ENCODE assay signal across 23 cellular contexts in genomic region chr5:427415-428087, GRCh38. TPM values are rescaled to one million over a fixed set of nuclear protein-coding genes. Genes with fewer than 3 reads are reported as not detected.
DNase-seq lines count a peak whose midpoint lies in the region; ATAC-seq and TF ChIP-seq lines count a peak whose summit lies in the region.
"Had no signal": no experiment of that assay in that cellular context is flagged by ENCODE, and none has a peak within 500 bp of the region (broad histone marks: within the 10 kb centered on the region; RNA-seq: fewer than 3 reads in every experiment).

No MANE protein-coding gene starts in this region.

- H3K9me3 ChIP-seq in osteoblast (ENCODE audit: low read depth, low read length): no peaks in the 10 kb centered on the region
- H3K9me3 ChIP-seq: BE2C, ovary, testis had no signal

- no peak overlapping the region for H3K4me3 Mint-ChIP-seq in activated T-helper 17 cell treated with anti-CD3 and anti-CD28 coated beads, Interleukin-2, amount 50 U/mL, for 72 hours
- H3K4me3 Mint-ChIP-seq: nephron had no signal

- H3K9me3 Mint-ChIP-seq in activated T-helper 17 cell treated with anti-CD3 and anti-CD28 coated beads, Interleukin-2, amount 50 U/mL, for 72 hours: no peaks in the 10 kb centered on the region
- H3K9me3 Mint-ChIP-seq: activated T-helper 2 cell treated with anti-CD3 and anti-CD28 coated beads, Interferon-gamma antibody, Interleukin-2, Interleukin-4, amounts not matched to agents 10 μg/mL and 5 μg/mL and 100 μg/mL, durations not matched to agents 14 hours and 24 hours and 36 hours; nephron had no signal

- H3K27me3 ChIP-seq in osteoblast (ENCODE audit: insufficient read depth, low read length): no peaks in the 10 kb centered on the region
- H3K27me3 ChIP-seq: BE2C, ovary, testis had no signal

- peak overlapping the region; percentile 22 for H3K27ac Mint-ChIP-seq in activated T-helper 17 cell treated with anti-CD3 and anti-CD28 coated beads, Interleukin-2, amount 50 U/mL, for 72 hours
- H3K27ac Mint-ChIP-seq: activated T-helper 2 cell treated with anti-CD3 and anti-CD28 coated beads, Interferon-gamma antibody, Interleukin-2, Interleukin-4, amounts not matched to agents 10 μg/mL and 5 μg/mL and 100 μg/mL, durations not matched to agents 14 hours and 24 hours and 36 hours; nephron had no signal

- peaks cover 6% of the 10 kb centered on the region for H3K79me2 ChIP-seq in osteoblast (ENCODE audit: insufficient read depth, low read length)

- H3K4me3 ChIP-seq in osteoblast (ENCODE audit: insufficient read depth, low read length): no peak overlapping the region
- H3K4me3 ChIP-seq: K562, ovary, testis had no signal

- H3K4me2 ChIP-seq in osteoblast (ENCODE audit: insufficient read depth, low read length): no peak overlapping the region

- H3K4me1 Mint-ChIP-seq in activated T-helper 17 cell treated with anti-CD3 and anti-CD28 coated beads, Interleukin-2, amount 50 U/mL, for 72 hours: peaks cover 23% of the 10 kb centered on the region

- peaks cover 18% of the 10 kb centered on the region for H3K4me1 ChIP-seq in osteoblast (ENCODE audit: insufficient read depth, low read length)
- H3K4me1 ChIP-seq: BE2C, testis had no signal

- DNase-seq in activated effector memory CD4-positive, alpha-beta T cell treated with anti-CD3 and anti-CD28 coated beads, Interleukin-2, amount 50 U/mL, for 16 hours: peak; percentile 55
- DNase-seq in activated effector memory CD4-positive, alpha-beta T cell treated with Interleukin-2 at 50 U/mL for 16 hours: no peak
- DNase-seq in osteoblast (ENCODE audit: insufficient read length, low spot score, missing footprints): peak; percentile 52
- no peak for DNase-seq in HK-2 (ENCODE audit: unreplicated experiment)
- DNase-seq: activated CD4-positive, alpha-beta T cell treated with anti-CD3 and anti-CD28 coated beads, Interleukin-2, amount 50 U/mL, for 1 hour; BE2C; DMS153; effector CD4-positive, alpha-beta T cell; hippocampal formation; NCI-H1048; small intestine; stimulated activated naive CD4-positive, alpha-beta T cell; T-helper 9 cell; testis had no signal

- H3K36me3 Mint-ChIP-seq in activated T-helper 17 cell treated with anti-CD3 and anti-CD28 coated beads, Interleukin-2, amount 50 U/mL, for 72 hours (ENCODE audit: low read depth): peaks cover 65% of the 10 kb centered on the region

- peaks cover 82% of the 10 kb centered on the region for H3K36me3 ChIP-seq in osteoblast (ENCODE audit: insufficient read depth, low read length)
- H3K36me3 ChIP-seq: BE2C, ovary had no signal

- no peak for ATAC-seq in activated T-helper 17 cell treated with anti-CD3 and anti-CD28 coated beads, Interleukin-2, amount 50 U/mL, for 72 hours (replicated peaks)
- ATAC-seq in HG02884 (IDR thresholded peaks at IDR 0.05; ENCODE audit: unreplicated experiment) (no peak), HG03095 (IDR thresholded peaks at IDR 0.05; ENCODE audit: unreplicated experiment) (no peak)
- ATAC-seq: activated naive CD4-positive, alpha-beta T cell treated with anti-CD3 and anti-CD28 coated beads, Interleukin-2, amount 50 U/mL, for 72 hours; K562 had no signal

- peaks cover 20% of the 10 kb centered on the region for H3K27me3 Mint-ChIP-seq in activated T-helper 17 cell treated with anti-CD3 and anti-CD28 coated beads, Interleukin-2, amount 50 U/mL, for 72 hours

- no peak overlapping the region for H3K27ac ChIP-seq in osteoblast (ENCODE audit: low read depth, low read length)
- H3K27ac ChIP-seq: ovary, testis, VCaP had no signal

- no peak for TF ChIP-seq CTCF in osteoblast (IDR thresholded peaks at IDR 0.05; ENCODE audit: extremely low read depth, low read depth, low read length)

- no peaks in the 10 kb centered on the region for H4K20me1 ChIP-seq in osteoblast (ENCODE audit: insufficient read depth, low read length)

- H2AFZ ChIP-seq in osteoblast (ENCODE audit: low read length): no peak overlapping the region

RNA-seq across cellular contexts. Expression of gene EXOC3, which starts 15.4 kb away (rescaled TPM):
- 10 to 100 TPM; 78.3 to 93.6 TPM for total RNA-seq in activated T-helper 17 cell treated with anti-CD3 and anti-CD28 coated beads, Interleukin-2, amount 50 U/mL, for 72 hours
- total RNA-seq in osteoblast: 39.8 and 49.2 TPM in 2 replicates

Comparison
In these comparisons a context has a peak if more than half of its experiments do, and no peak if none do; other contexts are left out.
1. DNase-seq: peak in activated effector memory CD4-positive, alpha-beta T cell treated with anti-CD3 and anti-CD28 coated beads, Interleukin-2, amount 50 U/mL, for 16 hours (single experiment) and osteoblast (single experiment); none in activated effector memory CD4-positive, alpha-beta T cell treated with Interleukin-2 at 50 U/mL for 16 hours (single experiment) and HK-2 (single experiment).